In the genomic region with DNA sequence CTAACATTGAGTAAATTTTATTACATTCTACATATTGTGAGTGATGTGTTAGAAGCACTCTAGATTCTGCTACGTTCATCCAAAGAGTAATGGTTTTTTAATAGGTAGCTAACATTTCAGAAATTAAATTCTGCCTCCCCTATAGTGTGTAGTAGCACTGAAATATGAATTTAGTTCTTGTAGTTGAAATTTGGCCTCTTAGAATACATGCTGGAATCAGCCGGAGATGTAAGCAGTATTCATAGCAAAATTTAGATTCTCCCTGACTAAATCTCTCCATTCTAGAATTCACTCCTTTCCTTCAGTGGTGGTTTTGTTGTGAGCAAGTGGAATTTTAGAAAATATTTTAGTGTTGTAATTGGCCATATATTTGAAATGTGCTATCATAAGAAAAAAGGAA, we compare ENCODE assay signal across 20 cellular contexts.
"Had no signal": no experiment of that assay in that cellular context is flagged by ENCODE, and none has a peak within 500 bp of the region (broad histone marks: within the 10 kb centered on the region; RNA-seq: fewer than 3 reads in every experiment).

No MANE protein-coding gene starts in this region.

- DNase-seq: activated CD4-positive, alpha-beta T cell treated with anti-CD3 and anti-CD28 coated beads, Interleukin-2, amount 50 U/mL, for 48 hours; activated gamma-delta T cell treated with Interleukin-2 at 50 U/mL for 16 hours; adrenal gland; cerebellar nuclear complex; cortex of kidney; effector CD8-positive, alpha-beta T cell; naive thymus-derived CD4-positive, alpha-beta T cell; sigmoid colon; spleen; stimulated activated CD4-positive, alpha-beta T cell treated with anti-CD3 and anti-CD28 coated beads, Interleukin-4, amount 100 ng/mL, for 4 hours; stimulated activated naive B cell treated with anti-CD40 and anti-IgM and Interleukin-4, amounts not matched to agents 10 μg/mL and 1 μg/mL and 100 μg/mL, for 72 hours; SW 1271; T-helper 2 cell had no signal

- H3K27ac ChIP-seq: adrenal gland, hepatocyte, sigmoid colon, spleen, VCaP had no signal

- H3K4me2 ChIP-seq: hepatocyte had no signal

- H3K27me3 ChIP-seq: adrenal gland, hepatocyte, sigmoid colon, spleen had no signal

- H3K79me2 ChIP-seq: hepatocyte had no signal

- H3K4me1 Mint-ChIP-seq: memory B cell; naive thymus-derived CD4-positive, alpha-beta T cell; stimulated activated naive B cell treated with anti-CD40 and anti-IgM and Interleukin-4, amounts not matched to agents 10 μg/mL and 1 μg/mL and 100 μg/mL, for 72 hours had no signal

- H3K9me3 ChIP-seq: adrenal gland, sigmoid colon, spleen had no signal

- H3K27me3 Mint-ChIP-seq: memory B cell; naive thymus-derived CD4-positive, alpha-beta T cell; stimulated activated naive B cell treated with anti-CD40 and anti-IgM and Interleukin-4, amounts not matched to agents 10 μg/mL and 1 μg/mL and 100 μg/mL, for 72 hours had no signal

- ATAC-seq: activated naive CD4-positive, alpha-beta T cell treated with anti-CD3 and anti-CD28 coated beads, Interleukin-2, amount 50 U/mL, for 72 hours; naive thymus-derived CD4-positive, alpha-beta T cell; stimulated activated naive B cell treated with anti-CD40 and anti-IgM and Interleukin-4, amounts not matched to agents 10 μg/mL and 1 μg/mL and 100 μg/mL, for 72 hours had no signal

- H3K4me3 Mint-ChIP-seq: activated T-helper 1 cell treated with anti-CD3 and anti-CD28 coated beads, Interleukin-12 subunit alpha, Interleukin-12 subunit beta, Interleukin-2, Interleukin-4 antibody, amounts not matched to agents 30 ng/mL and 10 ng/mL and 1 ng/mL, durations not matched to agents 14 hours and 24 hours and 36 hours; memory B cell; naive thymus-derived CD4-positive, alpha-beta T cell; stimulated activated naive B cell treated with anti-CD40 and anti-IgM and Interleukin-4, amounts not matched to agents 10 μg/mL and 1 μg/mL and 100 μg/mL, for 72 hours had no signal

- H3K4me3 ChIP-seq: adrenal gland, hepatocyte, sigmoid colon, spleen had no signal

- FAIRE-seq: bronchial epithelial cell, urothelium cell line had no signal

- H3K27ac Mint-ChIP-seq: activated naive CD4-positive, alpha-beta T cell treated with anti-CD3 and anti-CD28 coated beads, Interleukin-2, amount 50 U/mL, for 72 hours; activated T-helper 1 cell treated with anti-CD3 and anti-CD28 coated beads, Interleukin-12 subunit alpha, Interleukin-12 subunit beta, Interleukin-2, Interleukin-4 antibody, amounts not matched to agents 30 ng/mL and 10 ng/mL and 1 ng/mL, durations not matched to agents 14 hours and 24 hours and 36 hours; memory B cell; naive thymus-derived CD4-positive, alpha-beta T cell; stimulated activated naive B cell treated with anti-CD40 and anti-IgM and Interleukin-4, amounts not matched to agents 10 μg/mL and 1 μg/mL and 100 μg/mL, for 72 hours had no signal

- H3K36me3 ChIP-seq: adrenal gland, sigmoid colon, spleen had no signal

- H3K36me3 Mint-ChIP-seq: activated naive CD4-positive, alpha-beta T cell treated with anti-CD3 and anti-CD28 coated beads, Interleukin-2, amount 50 U/mL, for 72 hours; memory B cell; naive thymus-derived CD4-positive, alpha-beta T cell; stimulated activated naive B cell treated with anti-CD40 and anti-IgM and Interleukin-4, amounts not matched to agents 10 μg/mL and 1 μg/mL and 100 μg/mL, for 72 hours had no signal

- H3K4me1 ChIP-seq: adrenal gland, sigmoid colon, spleen had no signal

- H2AFZ ChIP-seq: hepatocyte had no signal
